In the genomic region with DNA sequence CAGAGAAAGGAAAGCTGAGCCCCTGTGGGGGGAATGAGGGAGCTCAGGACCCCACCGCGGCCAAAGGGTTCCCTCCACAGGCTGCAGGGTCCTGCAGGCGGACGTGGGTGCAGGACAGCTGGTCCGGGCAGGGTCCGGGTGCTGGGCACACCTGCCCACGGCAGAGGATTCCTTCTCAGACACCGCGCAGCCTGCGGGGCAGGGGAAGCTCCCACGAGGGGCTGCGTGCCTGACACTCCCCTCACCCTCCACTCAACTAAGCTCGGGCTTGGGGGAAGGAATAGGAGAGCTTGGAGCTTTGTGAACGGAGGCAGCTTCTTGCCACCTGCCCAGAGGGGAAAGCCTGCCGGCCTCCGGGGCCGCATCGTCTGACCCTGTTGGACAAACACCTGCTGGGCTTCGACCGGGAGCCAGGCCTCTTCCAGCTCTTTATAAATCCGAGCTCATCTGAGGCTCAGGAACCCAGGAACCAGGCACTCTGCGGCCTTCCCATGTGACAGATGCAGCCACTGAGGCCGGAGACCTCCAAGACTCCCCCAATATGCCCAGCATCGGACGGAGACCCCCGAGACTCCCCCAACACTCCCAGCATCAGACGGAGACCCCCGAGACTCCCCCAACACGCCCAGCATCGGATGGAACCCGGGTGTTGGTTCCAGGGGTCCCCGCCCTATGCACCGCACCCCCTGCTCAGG, we compare ENCODE assay signal across 18 cellular contexts.
DNase-seq lines count a peak whose midpoint lies in the region; ATAC-seq, FAIRE-seq and TF ChIP-seq lines count a peak whose summit lies in the region.
"Had no signal": no experiment of that assay in that cellular context is flagged by ENCODE, and none has a peak within 500 bp of the region (broad histone marks: within the 10 kb centered on the region; RNA-seq: fewer than 3 reads in every experiment).

No MANE protein-coding gene starts in this region.

- DNase-seq in Right ventricle myocardium superior (peak; percentile 20), left cardiac atrium (no peak), H7 (peak; percentile 57), kidney (peak; percentile 61), posterior vena cava (ENCODE audit: low spot score) (peak; percentile 67), testis (no peak), SHP77 (lab: John Stamatoyannopoulos, UW) (no peak)
- DNase-seq: 8988T; Calu3; CD4-positive, alpha-beta memory T cell; DMS79 treated with DMSO at 0.1 percent for 48 hours; GF-D8; GM23248; HCEC 1CT; IMR-90 had no signal

- intact Hi-C loops in Right ventricle myocardium superior (cut with DNase I), result no loop called here
- intact Hi-C loops in left cardiac atrium (cut with DNase I), result no loop called here
- intact Hi-C loops in kidney (cut with DNase I), result no loop called here
- intact Hi-C loops in posterior vena cava (cut with DNase I), result no loop called here
- intact Hi-C loops in testis (cut with DNase I; ENCODE audit: low total_unique reads), result no loop called here

- H3K27ac ChIP-seq in kidney (ENCODE audit: low read depth in 2 of 2, low read length in 2 of 2) (no peak overlapping the region), testis (no peak overlapping the region)
- H3K27ac ChIP-seq: GM23248, HL-60 had no signal

- ATAC-seq in Right ventricle myocardium superior (ENCODE audit: poor library complexity) (no peak), left cardiac atrium (no peak), HG03280 (IDR thresholded peaks at IDR 0.05; ENCODE audit: unreplicated experiment) (no peak)

- no peak for TF ChIP-seq POLR2A in testis (IDR thresholded peaks at IDR 0.05)

- TF ChIP-seq CTCF in kidney (IDR thresholded peaks at IDR 0.05; ENCODE audit: borderline replicate concordance, extremely low read depth, insufficient read depth), result no peak
- no peak for TF ChIP-seq CTCF in testis (IDR thresholded peaks at IDR 0.05)

- WGBS in testis, 2 donors, result 88 to 91% methylated on average over 13 to 33 of the region's 33 CpGs

- H3K4me3 ChIP-seq in H7 (ENCODE audit: insufficient read depth, low read depth, low read length), result no peak overlapping the region
- no peak overlapping the region for H3K4me3 ChIP-seq in kidney (ENCODE audit: low read length in 2 of 2)
- H3K4me3 ChIP-seq in testis, result no peak overlapping the region
- H3K4me3 ChIP-seq: BLaER1, GM23248 had no signal

- no peak overlapping the region for H3K9ac ChIP-seq in kidney (ENCODE audit: low read length in 2 of 2)
- H3K9ac ChIP-seq: BLaER1, GM23248 had no signal

- H3K9me3 ChIP-seq in kidney (ENCODE audit: control insufficient read depth in 1 of 2, low read length in 2 of 2) (peaks cover 3 to 11% of the 10 kb centered on the region in 2 donors), testis (no peaks in the 10 kb centered on the region)

- H3K27me3 ChIP-seq in H7 (ENCODE audit: control insufficient read depth, insufficient read depth, low read length), result no peaks in the 10 kb centered on the region
- no peaks in the 10 kb centered on the region for H3K27me3 ChIP-seq in testis
- H3K27me3 ChIP-seq: BLaER1 had no signal

- H3K4me1 ChIP-seq in kidney (ENCODE audit: control insufficient read depth in 1 of 2, insufficient read depth in 1 of 2, low read depth in 1 of 2, low read length in 2 of 2) (no peaks in the 10 kb centered on the region), testis (peaks cover 4% of the 10 kb centered on the region)

- no peaks in the 10 kb centered on the region for H3K36me3 ChIP-seq in H7 (replicated peaks; ENCODE audit: control insufficient read depth, insufficient read depth, low read length)
- H3K36me3 ChIP-seq in kidney (ENCODE audit: control insufficient read depth in 1 of 2, insufficient read depth in 2 of 2, low read length in 2 of 2), result no peaks in the 10 kb centered on the region
- no peaks in the 10 kb centered on the region for H3K36me3 ChIP-seq in testis (ENCODE audit: low read depth, missing control alignments)
- H3K36me3 ChIP-seq: BLaER1 had no signal

- FAIRE-seq in kidney (lab: Jason Lieb, UNC), result no peak

Comparison
In these comparisons a context has a peak if more than half of its experiments do, and no peak if none do; other contexts are left out.
1. DNase-seq: peak in Right ventricle myocardium superior (single experiment), H7 (single experiment), kidney (single experiment) and posterior vena cava (single experiment); none in left cardiac atrium (single experiment), testis (single experiment) and SHP77 (0 of 2).